Comparison of ENCODE assay signal across 16 cellular contexts in the genomic region with DNA sequence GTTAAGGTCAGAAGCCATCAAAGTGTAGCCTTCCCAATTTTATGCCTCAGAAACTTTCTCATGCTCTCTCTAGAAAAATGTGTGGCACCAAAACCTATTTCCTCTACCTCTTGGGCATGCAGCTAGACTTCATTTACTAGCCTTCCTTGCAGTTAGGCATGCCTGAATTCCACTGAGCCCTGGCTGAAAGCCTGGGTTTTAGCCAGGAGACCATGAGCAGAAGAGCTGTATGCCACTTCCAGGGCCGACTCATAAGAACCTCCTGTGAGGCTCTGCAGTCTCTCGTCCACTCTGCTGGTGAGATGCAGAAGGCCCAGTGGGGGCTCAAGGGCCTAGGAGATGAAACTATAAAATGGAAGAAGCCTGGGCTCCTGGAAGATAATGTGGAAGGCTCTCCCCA.
"Had no signal": no experiment of that assay in that cellular context is flagged by ENCODE, and none has a peak within 500 bp of the region (broad histone marks: within the 10 kb centered on the region; RNA-seq: fewer than 3 reads in every experiment).

No MANE protein-coding gene starts in this region.

- H3K36me3 Mint-ChIP-seq: activated naive CD8-positive, alpha-beta T cell treated with anti-CD3 and anti-CD28 coated beads, Interleukin-2, amount 10 ng/mL, durations not matched to agents 7 days and 5 days; naive thymus-derived CD4-positive, alpha-beta T cell; stimulated activated memory B cell treated with anti-CD40 and anti-IgM and Interleukin-4, amounts not matched to agents 10 μg/mL and 1 μg/mL and 100 μg/mL, for 72 hours had no signal

- H3K27ac ChIP-seq: gastroesophageal sphincter, hepatocyte, lower lobe of right lung, prostate gland, right lobe of liver, spleen, tibial nerve had no signal

- H3K79me2 ChIP-seq: hepatocyte had no signal

- H3K4me3 Mint-ChIP-seq: activated CD8-positive, alpha-beta T cell treated with anti-CD3 and anti-CD28 coated beads for 36 hours; activated naive CD8-positive, alpha-beta T cell treated with anti-CD3 and anti-CD28 coated beads, Interleukin-2, amount 10 ng/mL, durations not matched to agents 7 days and 5 days; naive thymus-derived CD4-positive, alpha-beta T cell; stimulated activated memory B cell treated with anti-CD40 and anti-IgM and Interleukin-4, amounts not matched to agents 10 μg/mL and 1 μg/mL and 100 μg/mL, for 72 hours had no signal

- FAIRE-seq: colon had no signal

- H3K36me3 ChIP-seq: prostate gland, spleen, tibial nerve had no signal

- H3K27ac Mint-ChIP-seq: activated CD8-positive, alpha-beta T cell treated with anti-CD3 and anti-CD28 coated beads for 36 hours; activated naive CD8-positive, alpha-beta T cell treated with anti-CD3 and anti-CD28 coated beads, Interleukin-2, amount 10 ng/mL, durations not matched to agents 7 days and 5 days; naive thymus-derived CD4-positive, alpha-beta T cell; stimulated activated memory B cell treated with anti-CD40 and anti-IgM and Interleukin-4, amounts not matched to agents 10 μg/mL and 1 μg/mL and 100 μg/mL, for 72 hours had no signal

- H3K9me3 ChIP-seq: gastroesophageal sphincter, lower lobe of right lung, prostate gland, right lobe of liver, spleen, tibial nerve had no signal

- H3K27me3 ChIP-seq: gastroesophageal sphincter, hepatocyte, right lobe of liver, spleen, tibial nerve had no signal

- H3K4me1 Mint-ChIP-seq: activated naive CD8-positive, alpha-beta T cell treated with anti-CD3 and anti-CD28 coated beads, Interleukin-2, amount 10 ng/mL, durations not matched to agents 7 days and 5 days; naive thymus-derived CD4-positive, alpha-beta T cell; stimulated activated memory B cell treated with anti-CD40 and anti-IgM and Interleukin-4, amounts not matched to agents 10 μg/mL and 1 μg/mL and 100 μg/mL, for 72 hours had no signal

- H3K4me3 ChIP-seq: gastroesophageal sphincter, hepatocyte, lower lobe of right lung, prostate gland, right lobe of liver, spleen, tibial nerve had no signal

- H3K4me1 ChIP-seq: prostate gland, right lobe of liver, spleen, tibial nerve had no signal

- H3K9me3 Mint-ChIP-seq: activated CD8-positive, alpha-beta T cell treated with anti-CD3 and anti-CD28 coated beads for 36 hours; activated naive CD8-positive, alpha-beta T cell treated with anti-CD3 and anti-CD28 coated beads, Interleukin-2, amount 10 ng/mL, durations not matched to agents 7 days and 5 days had no signal

- H3K4me2 ChIP-seq: hepatocyte had no signal

- H2AFZ ChIP-seq: hepatocyte had no signal

- DNase-seq: activated CD8-positive, alpha-beta memory T cell treated with anti-CD3 and anti-CD28 coated beads, Interleukin-2, amount 50 U/mL, for 48 hours; activated CD8-positive, alpha-beta T cell treated with anti-CD3 and anti-CD28 coated beads for 36 hours; activated naive CD8-positive, alpha-beta T cell treated with anti-CD3 and anti-CD28 coated beads, Interleukin-2, amount 10 ng/mL, durations not matched to agents 7 days and 5 days; anterior cingulate cortex; lower lobe of right lung; naive thymus-derived CD4-positive, alpha-beta T cell; right lobe of liver; spleen; stimulated activated CD4-positive, alpha-beta T cell treated with anti-CD3 and anti-CD28 coated beads, Interleukin-1b, Interleukin-23, amount 100 ng/mL, for 48 hours; T-helper 9 cell had no signal

- ATAC-seq: activated CD8-positive, alpha-beta T cell treated with anti-CD3 and anti-CD28 coated beads for 36 hours; gastroesophageal sphincter; naive thymus-derived CD4-positive, alpha-beta T cell; right lobe of liver; stimulated activated memory B cell treated with anti-CD40 and anti-IgM and Interleukin-4, amounts not matched to agents 10 μg/mL and 1 μg/mL and 100 μg/mL, for 72 hours had no signal
